In the genomic region with DNA sequence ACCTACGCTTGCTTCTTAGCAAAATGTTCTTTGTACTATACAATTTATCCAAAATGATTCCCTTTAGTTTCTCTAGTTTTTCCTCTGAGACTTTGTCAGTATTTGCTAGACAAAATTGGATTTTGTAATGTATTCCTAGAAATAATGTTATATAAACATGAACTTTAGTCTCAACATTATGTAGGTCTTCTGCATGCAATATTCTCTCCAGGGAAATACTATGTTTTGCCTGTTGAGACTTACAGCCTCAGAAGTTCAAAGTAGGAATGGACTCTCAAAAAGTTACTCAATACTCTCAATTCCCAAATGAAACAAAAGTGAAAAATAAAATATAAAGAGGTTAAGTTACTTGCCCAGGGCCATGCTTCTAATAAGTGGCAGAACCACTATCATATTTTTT, we compare ENCODE assay signal across 2 cellular contexts.
TF ChIP-seq lines count a peak whose summit lies in the region.

No MANE protein-coding gene starts in this region.

TF ChIP-seq in HepG2, 621 proteins besides CTCF, POLR2A, EP300 and RAD21:
- TF ChIP-seq, protein P1, sequence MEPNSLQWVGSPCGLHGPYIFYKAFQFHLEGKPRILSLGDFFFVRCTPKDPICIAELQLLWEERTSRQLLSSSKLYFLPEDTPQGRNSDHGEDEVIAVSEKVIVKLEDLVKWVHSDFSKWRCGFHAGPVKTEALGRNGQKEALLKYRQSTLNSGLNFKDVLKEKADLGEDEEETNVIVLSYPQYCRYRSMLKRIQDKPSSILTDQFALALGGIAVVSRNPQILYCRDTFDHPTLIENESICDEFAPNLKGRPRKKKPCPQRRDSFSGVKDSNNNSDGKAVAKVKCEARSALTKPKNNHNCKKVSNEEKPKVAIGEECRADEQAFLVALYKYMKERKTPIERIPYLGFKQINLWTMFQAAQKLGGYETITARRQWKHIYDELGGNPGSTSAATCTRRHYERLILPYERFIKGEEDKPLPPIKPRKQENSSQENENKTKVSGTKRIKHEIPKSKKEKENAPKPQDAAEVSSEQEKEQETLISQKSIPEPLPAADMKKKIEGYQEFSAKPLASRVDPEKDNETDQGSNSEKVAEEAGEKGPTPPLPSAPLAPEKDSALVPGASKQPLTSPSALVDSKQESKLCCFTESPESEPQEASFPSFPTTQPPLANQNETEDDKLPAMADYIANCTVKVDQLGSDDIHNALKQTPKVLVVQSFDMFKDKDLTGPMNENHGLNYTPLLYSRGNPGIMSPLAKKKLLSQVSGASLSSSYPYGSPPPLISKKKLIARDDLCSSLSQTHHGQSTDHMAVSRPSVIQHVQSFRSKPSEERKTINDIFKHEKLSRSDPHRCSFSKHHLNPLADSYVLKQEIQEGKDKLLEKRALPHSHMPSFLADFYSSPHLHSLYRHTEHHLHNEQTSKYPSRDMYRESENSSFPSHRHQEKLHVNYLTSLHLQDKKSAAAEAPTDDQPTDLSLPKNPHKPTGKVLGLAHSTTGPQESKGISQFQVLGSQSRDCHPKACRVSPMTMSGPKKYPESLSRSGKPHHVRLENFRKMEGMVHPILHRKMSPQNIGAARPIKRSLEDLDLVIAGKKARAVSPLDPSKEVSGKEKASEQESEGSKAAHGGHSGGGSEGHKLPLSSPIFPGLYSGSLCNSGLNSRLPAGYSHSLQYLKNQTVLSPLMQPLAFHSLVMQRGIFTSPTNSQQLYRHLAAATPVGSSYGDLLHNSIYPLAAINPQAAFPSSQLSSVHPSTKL (CRISPR knock-in tag; IDR thresholded peaks at IDR 0.05), result peak; percentile 53; the same call in 1 of the 2 replicates
- TF ChIP-seq TBL1XR1 (IDR thresholded peaks at IDR 0.05; ENCODE audit: borderline replicate concordance, low read length, partially characterized antibody) (peak; percentile 94), ZNF335 (CRISPR knock-in tag; IDR thresholded peaks at IDR 0.05) (0 out of 2 replicates have a peak, but pooled peaks have one; percentile 38), ZNF577 (CRISPR knock-in tag; IDR thresholded peaks at IDR 0.05; ENCODE audit: borderline replicate concordance, low read depth) (no peak), NCOR1 (IDR thresholded peaks at IDR 0.05; ENCODE audit: borderline replicate concordance, low read length) (peak; percentile 76; the same call in 1 of the 2 replicates), TMF1 (CRISPR knock-in tag; IDR thresholded peaks at IDR 0.05; ENCODE audit: low read depth) (no peak), RARA (CRISPR knock-in tag; IDR thresholded peaks at IDR 0.05) (peak; percentile 62), ZNF451 (CRISPR knock-in tag; IDR thresholded peaks at IDR 0.05) (no peak), HMG20A (CRISPR knock-in tag; IDR thresholded peaks at IDR 0.05; ENCODE audit: borderline replicate concordance) (peak; percentile 37; the same call in 1 of the 2 replicates), HNF4A (CRISPR knock-in tag; IDR thresholded peaks at IDR 0.05) (peak; percentile 35; the same call in 1 of the 2 replicates), SKI (IDR thresholded peaks at IDR 0.05; ENCODE audit: partially characterized antibody) (peak; percentile 45), BCL6 (CRISPR knock-in tag; IDR thresholded peaks at IDR 0.05) (peak; percentile 99)

TF ChIP-seq in SK-N-SH, 30 proteins besides CTCF, POLR2A, EP300 and RAD21:
- no peak for TF ChIP-seq SIN3A (IDR thresholded peaks at IDR 0.05; ENCODE audit: borderline replicate concordance, low read depth, low read length)
- TF ChIP-seq RCOR1 (IDR thresholded peaks at IDR 0.05; ENCODE audit: low read length), result no peak
- no peak for TF ChIP-seq JUND (IDR thresholded peaks at IDR 0.05)
- TF ChIP-seq, protein P2, sequence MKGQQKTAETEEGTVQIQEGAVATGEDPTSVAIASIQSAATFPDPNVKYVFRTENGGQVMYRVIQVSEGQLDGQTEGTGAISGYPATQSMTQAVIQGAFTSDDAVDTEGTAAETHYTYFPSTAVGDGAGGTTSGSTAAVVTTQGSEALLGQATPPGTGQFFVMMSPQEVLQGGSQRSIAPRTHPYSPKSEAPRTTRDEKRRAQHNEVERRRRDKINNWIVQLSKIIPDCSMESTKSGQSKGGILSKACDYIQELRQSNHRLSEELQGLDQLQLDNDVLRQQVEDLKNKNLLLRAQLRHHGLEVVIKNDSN (IDR thresholded peaks at IDR 0.05; ENCODE audit: borderline replicate concordance, low read depth), result no peak
- TF ChIP-seq YY1 (IDR thresholded peaks at IDR 0.05; ENCODE audit: low read depth), result no peak
